17 cellular contexts compared by ENCODE assay signal in genomic region chr1:18646091-18646775, GRCh38. TPM values are rescaled to one million over a fixed set of nuclear protein-coding genes. Genes with fewer than 3 reads are reported as not detected.
DNase-seq lines count a peak whose midpoint lies in the region; ATAC-seq, FAIRE-seq and TF ChIP-seq lines count a peak whose summit lies in the region.
"Had no signal": no experiment of that assay in that cellular context is flagged by ENCODE, and none has a peak within 500 bp of the region (broad histone marks: within the 10 kb centered on the region; RNA-seq: fewer than 3 reads in every experiment).

No MANE protein-coding gene starts in this region.

- CTCF ChIA-PET in mammary epithelial cell (lab: Charles Lee; ENCODE audit: low non-redundant PET) = no interaction called here

- no peaks in the 10 kb centered on the region for H3K9me3 Mint-ChIP-seq in stimulated activated naive CD8-positive, alpha-beta T cell treated with anti-CD3 and anti-CD28 coated beads, Interleukin-15, amount 100 ng/mL, for 72 hours
- H3K9me3 Mint-ChIP-seq: activated CD4-positive, alpha-beta memory T cell treated with anti-CD3 and anti-CD28 coated beads for 36 hours; HFFc6; mesothelial cell of epicardium had no signal

- in situ Hi-C loops in mammary epithelial cell (cut with MboI; ENCODE audit: low sequenced_read_pairs in 2 of 2) = no loop called here

- no peaks in the 10 kb centered on the region for H3F3A ChIP-seq in neural cell (ENCODE audit: insufficient read depth, low read length, poor library complexity, severe bottlenecking)

- peaks cover 99% of the 10 kb centered on the region for H3K27me3 Mint-ChIP-seq in stimulated activated naive CD8-positive, alpha-beta T cell treated with anti-CD3 and anti-CD28 coated beads, Interleukin-15, amount 100 ng/mL, for 72 hours

- dilution Hi-C loops in mammary epithelial cell (cut with HindIII; ENCODE audit: low sequenced_read_pairs) = no loop called here

- H3K79me2 ChIP-seq in mammary epithelial cell (ENCODE audit: insufficient read depth, low read length) (no peaks in the 10 kb centered on the region), neural cell (replicated peaks; ENCODE audit: insufficient read depth, low read length) (no peaks in the 10 kb centered on the region)

- TF ChIP-seq RAD21 in neural cell (conservative IDR thresholded peaks at IDR 0.05) = no peak

- no peak for DNase-seq in stimulated activated naive CD8-positive, alpha-beta T cell treated with anti-CD3 and anti-CD28 coated beads, Interleukin-15, amount 100 ng/mL, for 72 hours
- DNase-seq in stimulated activated naive CD8-positive, alpha-beta T cell treated with anti-CD3 and anti-CD28 coated beads, Interleukin-15, Interleukin-2, amounts not matched to agents 100 U/mL and 50 U/mL, for 24 hours = no peak
- DNase-seq in mammary epithelial cell (no peak), vagina (ENCODE audit: extremely low spot score in 2 of 2) (no peak), D721Med (ENCODE audit: insufficient read length, low spot score) (no peak), SK-N-DZ (ENCODE audit: low spot score) (no peak), H4 (ENCODE audit: low spot score) (no peak)
- DNase-seq: activated CD4-positive, alpha-beta memory T cell treated with anti-CD3 and anti-CD28 coated beads for 36 hours; C1 segment of cervical spinal cord; head of caudate nucleus; HFFc6; NCI-H345; stimulated activated naive CD4-positive, alpha-beta T cell treated with Interleukin-2 at 50 U/mL for 16 hours had no signal

- 9% methylated on average over 17 of the region's 32 CpGs for WGBS in mammary epithelial cell (ENCODE audit: low coverage, missing lambda C conversion rate)

- H3K4me3 Mint-ChIP-seq in stimulated activated naive CD8-positive, alpha-beta T cell treated with anti-CD3 and anti-CD28 coated beads, Interleukin-15, amount 100 ng/mL, for 72 hours = peak overlapping the region; percentile 39 to 48
- H3K4me3 Mint-ChIP-seq: activated CD4-positive, alpha-beta memory T cell treated with anti-CD3 and anti-CD28 coated beads for 36 hours; HFFc6; mesothelial cell of epicardium had no signal

- TF ChIP-seq CTCF in mammary epithelial cell (conservative IDR thresholded peaks at IDR 0.05 in 1 of 2, IDR thresholded peaks at IDR 0.05 in 1 of 2; ENCODE audit: extremely low read depth in 1 of 2, insufficient read depth in 1 of 2, low read depth in 1 of 2, low read length in 2 of 2) = no peak
- no peak for TF ChIP-seq CTCF in neural cell (IDR thresholded peaks at IDR 0.05; ENCODE audit: poor library complexity, severe bottlenecking)
- no peak for TF ChIP-seq CTCF in vagina (IDR thresholded peaks at IDR 0.05)
- TF ChIP-seq CTCF in D721Med (IDR thresholded peaks at IDR 0.05; ENCODE audit: insufficient read depth, missing control alignments) = no peak

- H3K27ac ChIP-seq in mammary epithelial cell (ENCODE audit: insufficient read depth, low read depth, low read length) (no peak overlapping the region), neural cell (ENCODE audit: low read length) (no peak overlapping the region), vagina (no peak overlapping the region)
- H3K27ac ChIP-seq: epithelial cell of prostate had no signal

- H3K4me2 ChIP-seq in mammary epithelial cell (ENCODE audit: insufficient read depth, low read depth, low read length) (peak overlapping the region; percentile 59), neural cell (ENCODE audit: low read length) (no peak overlapping the region)

- H3K9me3 ChIP-seq in mammary epithelial cell (replicated peaks; ENCODE audit: insufficient read depth, low read length) = no peaks in the 10 kb centered on the region
- H3K9me3 ChIP-seq in neural cell (ENCODE audit: low read length) = no peaks in the 10 kb centered on the region
- H3K9me3 ChIP-seq in vagina = no peaks in the 10 kb centered on the region

- peaks cover 13% of the 10 kb centered on the region for H3K4me1 ChIP-seq in mammary epithelial cell (ENCODE audit: insufficient read depth, low read length)
- peaks cover 14% of the 10 kb centered on the region for H3K4me1 ChIP-seq in vagina

- TF ChIP-seq POLR2A in vagina (IDR thresholded peaks at IDR 0.05) = no peak

- H3K9me2 ChIP-seq in neural cell (ENCODE audit: insufficient read depth, low read length) = no peaks in the 10 kb centered on the region

- H3K36me3 ChIP-seq in mammary epithelial cell (ENCODE audit: insufficient read depth, low read length) (no peaks in the 10 kb centered on the region), neural cell (ENCODE audit: insufficient read depth, low read length) (no peaks in the 10 kb centered on the region), vagina (no peaks in the 10 kb centered on the region)

- no peaks in the 10 kb centered on the region for H4K20me1 ChIP-seq in mammary epithelial cell (ENCODE audit: insufficient read depth, low read length)
- no peaks in the 10 kb centered on the region for H4K20me1 ChIP-seq in neural cell (ENCODE audit: insufficient read depth)

- H3K27me3 ChIP-seq in mammary epithelial cell (ENCODE audit: insufficient read depth, low read length) (peaks cover 67% of the 10 kb centered on the region), neural cell (ENCODE audit: insufficient read depth, low read depth, low read length) (peaks cover 99% of the 10 kb centered on the region), vagina (peaks cover 23% of the 10 kb centered on the region)

- ATAC-seq in stimulated activated naive CD8-positive, alpha-beta T cell treated with anti-CD3 and anti-CD28 coated beads, Interleukin-15, amount 100 ng/mL, for 72 hours = no peak
- no peak for ATAC-seq in stimulated activated naive CD8-positive, alpha-beta T cell treated with anti-CD3 and anti-CD28 coated beads, Interleukin-15, Interleukin-2, amounts not matched to agents 100 U/mL and 50 U/mL, for 24 hours

- intact Hi-C loops in mammary epithelial cell (cut with micrococcal nuclease) = no loop called here
- intact Hi-C loops in vagina (cut with DNase I) = no loop called here

- H3K4me1 Mint-ChIP-seq in stimulated activated naive CD8-positive, alpha-beta T cell treated with anti-CD3 and anti-CD28 coated beads, Interleukin-15, amount 100 ng/mL, for 72 hours = peaks cover 51% of the 10 kb centered on the region

- H3K27ac Mint-ChIP-seq in stimulated activated naive CD8-positive, alpha-beta T cell treated with anti-CD3 and anti-CD28 coated beads, Interleukin-15, amount 100 ng/mL, for 72 hours = no peak overlapping the region
- H3K27ac Mint-ChIP-seq: activated CD4-positive, alpha-beta memory T cell treated with anti-CD3 and anti-CD28 coated beads for 36 hours; HFFc6; mesothelial cell of epicardium had no signal

- H2AFZ ChIP-seq in mammary epithelial cell (ENCODE audit: low read depth, low read length) (peak overlapping the region; percentile 18), neural cell (ENCODE audit: low read depth, low read length) (no peak overlapping the region)

- no peak overlapping the region for H3K4me3 ChIP-seq in mammary epithelial cell (replicated peaks in 1 of 3; ENCODE audit: insufficient read depth in 1 of 3, low read depth in 2 of 3, low read length in 3 of 3)
- no peak overlapping the region for H3K4me3 ChIP-seq in neural cell (ENCODE audit: low read length)
- H3K4me3 ChIP-seq in vagina = peak overlapping the region; percentile 14 to 28

- no peak overlapping the region for H3K9ac ChIP-seq in mammary epithelial cell (ENCODE audit: insufficient read depth, low read length)
- H3K9ac ChIP-seq in neural cell (ENCODE audit: low read length) = no peak overlapping the region

- BruUV-seq in mammary epithelial cell (replicated peaks; lab: Mats Ljungman, UMichigan) = no TSS peak

- no peak for TF ChIP-seq EP300 in neural cell (conservative IDR thresholded peaks at IDR 0.05; ENCODE audit: poor library complexity, severe bottlenecking)

- FAIRE-seq in D721Med (lab: Jason Lieb, UNC) = no peak

TF ChIP-seq in neural cell, 6 proteins besides CTCF, POLR2A, EP300 and RAD21:
- no peak for TF ChIP-seq POLR2AphosphoS5 (IDR thresholded peaks at IDR 0.05)
- peak; percentile 78 for TF ChIP-seq EZH2 (IDR thresholded peaks at IDR 0.05; ENCODE audit: borderline replicate concordance, insufficient read depth, low read length, poor library complexity, severe bottlenecking)
- TF ChIP-seq TAF1 (IDR thresholded peaks at IDR 0.05; ENCODE audit: low read depth) = no peak
- no peak for TF ChIP-seq MXI1 (conservative IDR thresholded peaks at IDR 0.05; ENCODE audit: poor library complexity, severe bottlenecking)
- TF ChIP-seq SMC3 (conservative IDR thresholded peaks at IDR 0.05; ENCODE audit: poor library complexity) = no peak

RNA-seq across cellular contexts. Expression of gene PAX7, which starts 15.6 kb away (rescaled TPM):
- total RNA-seq in mammary epithelial cell (not detected), vagina (not detected)
- polyA plus RNA-seq in mammary epithelial cell (not detected), neural cell (not detected in 2 replicates)
- polyA minus RNA-seq in mammary epithelial cell (not detected), neural cell (not detected in 2 replicates)
- polyA plus RNA-seq in SK-N-DZ (2014; cell fraction: cytosol; rRNA removed) = 9.5 and 10.3 TPM in 2 replicates
- polyA plus RNA-seq in SK-N-DZ (2014; cell fraction: nucleus; rRNA removed) = 4.1 and 4.8 TPM in 2 replicates
- total RNA-seq in H4 (2014; rRNA removed; shearing (Covaris generic)) = 2.1 and 2.3 TPM in 2 replicates
- total RNA-seq: activated CD4-positive, alpha-beta memory T cell treated with anti-CD3 and anti-CD28 coated beads for 36 hours; HFFc6; mesothelial cell of epicardium; renal cortical epithelial cell had no signal

Comparison
In these comparisons a context has a peak if more than half of its experiments do, and no peak if none do; other contexts are left out.
1. H3K4me3 ChIP-seq: peak in vagina (2 of 2); none in mammary epithelial cell (0 of 3) and neural cell (single experiment).